ENCODE assay signal across 8 cellular contexts in genomic region chr22:21937041-21937820, GRCh38. TPM values are rescaled to one million over a fixed set of nuclear protein-coding genes. Genes with fewer than 3 reads are reported as not detected.
A peak's percentile ranks its signal among the peaks of the same experiment; 100 is the strongest.
DNase-seq lines count a peak whose midpoint lies in the region; ATAC-seq, FAIRE-seq and TF ChIP-seq lines count a peak whose summit lies in the region.

No MANE protein-coding gene starts in this region.

- H3K4me3 Mint-ChIP-seq in stimulated activated naive B cell treated with anti-CD40 and anti-IgM and Interleukin-4, amounts not matched to agents 10 μg/mL and 1 μg/mL and 100 μg/mL, for 72 hours = peak overlapping the region; percentile 88 to 89

- FAIRE-seq in kidney (lab: Jason Lieb, UNC) = no peak

- peaks cover 43 to 70% of the 10 kb centered on the region in 2 donors for H3K4me1 Mint-ChIP-seq in stimulated activated naive B cell treated with anti-CD40 and anti-IgM and Interleukin-4, amounts not matched to agents 10 μg/mL and 1 μg/mL and 100 μg/mL, for 72 hours

- 90% methylated on average over 20 of the region's 20 CpGs for WGBS in HUES64

- H3K9me3 ChIP-seq in HUES64 (ENCODE audit: insufficient read depth, low read depth, low read length) (no peaks in the 10 kb centered on the region), kidney (ENCODE audit: control insufficient read depth in 1 of 2, low read length in 2 of 2) (no peaks in the 10 kb centered on the region)

- H3K27me3 Mint-ChIP-seq in stimulated activated naive B cell treated with anti-CD40 and anti-IgM and Interleukin-4, amounts not matched to agents 10 μg/mL and 1 μg/mL and 100 μg/mL, for 72 hours = no peaks in the 10 kb centered on the region

- no peak overlapping the region for H3K9ac ChIP-seq in HUES64 (ENCODE audit: low read depth, low read length)
- peak overlapping the region; percentile 34 to 80 for H3K9ac ChIP-seq in kidney (ENCODE audit: low read length in 2 of 2)

- no peaks in the 10 kb centered on the region for H3K27me3 ChIP-seq in HUES64 (ENCODE audit: insufficient read depth, low read length)

- intact Hi-C loops in kidney (cut with DNase I) = loop anchor here (10.0 kb wide), 1 partner anchor 222 kb away; no protein-coding TSS in a partner anchor

- peaks cover 4% of the 10 kb centered on the region; the same call in 1 of the 2 replicates for H3K4me1 ChIP-seq in HUES64 (ENCODE audit: insufficient read depth, low read length)
- peaks cover 19 to 39% of the 10 kb centered on the region in 2 donors for H3K4me1 ChIP-seq in kidney (ENCODE audit: control insufficient read depth in 1 of 2, insufficient read depth in 1 of 2, low read depth in 1 of 2, low read length in 2 of 2)

- DNase-seq in amygdala (lab: John Stamatoyannopoulos, UW) = peak in 40 of 56 donors; percentile 24 to 77 (median 50)
- no peak for DNase-seq in kidney
- DNase-seq in stimulated activated naive B cell treated with anti-CD40 and anti-IgM and Interleukin-4, amounts not matched to agents 10 μg/mL and 1 μg/mL and 100 μg/mL, for 72 hours = no peak
- no peak for DNase-seq in COLO829 (ENCODE audit: low spot score)
- no peak for DNase-seq in NCI-H526 treated with DMSO at 0.1 percent for 48 hours (lab: John Stamatoyannopoulos, UW)
- DNase-seq in activated CD8-positive, alpha-beta memory T cell treated with anti-CD3 and anti-CD28 coated beads, Interleukin-2, amount 50 U/mL, for 4 hours = no peak

- ATAC-seq in stimulated activated naive B cell treated with anti-CD40 and anti-IgM and Interleukin-4, amounts not matched to agents 10 μg/mL and 1 μg/mL and 100 μg/mL, for 72 hours (replicated peaks) = peak in 1 of 2 donors; percentile 13
- no peak for ATAC-seq in HG02840 (IDR thresholded peaks at IDR 0.05; ENCODE audit: low FRiP score, unreplicated experiment)

- TF ChIP-seq CTCF in kidney (IDR thresholded peaks at IDR 0.05; ENCODE audit: borderline replicate concordance, extremely low read depth, insufficient read depth) = no peak

- H3K27ac ChIP-seq in HUES64 (ENCODE audit: low read depth, low read length) (peak overlapping the region; percentile 13; the same call in 1 of the 2 replicates), kidney (ENCODE audit: low read depth in 2 of 2, low read length in 2 of 2) (peak overlapping the region; percentile 71 to 98)

- H3K9me3 Mint-ChIP-seq in stimulated activated naive B cell treated with anti-CD40 and anti-IgM and Interleukin-4, amounts not matched to agents 10 μg/mL and 1 μg/mL and 100 μg/mL, for 72 hours = no peaks in the 10 kb centered on the region

- peaks cover 27 to 54% of the 10 kb centered on the region in 2 donors for H3K36me3 Mint-ChIP-seq in stimulated activated naive B cell treated with anti-CD40 and anti-IgM and Interleukin-4, amounts not matched to agents 10 μg/mL and 1 μg/mL and 100 μg/mL, for 72 hours

- no peak overlapping the region for H3K4me3 ChIP-seq in HUES64 (ENCODE audit: low read length)
- peak overlapping the region in 1 of 2 donors; percentile 95 for H3K4me3 ChIP-seq in kidney (ENCODE audit: low read length in 2 of 2)

- peak overlapping the region; percentile 96 for H3K27ac Mint-ChIP-seq in stimulated activated naive B cell treated with anti-CD40 and anti-IgM and Interleukin-4, amounts not matched to agents 10 μg/mL and 1 μg/mL and 100 μg/mL, for 72 hours

- peaks cover 17% of the 10 kb centered on the region; the same call in 1 of the 2 replicates for H3K36me3 ChIP-seq in HUES64 (ENCODE audit: insufficient read depth, low read length)
- peaks cover 8 to 28% of the 10 kb centered on the region in 2 donors for H3K36me3 ChIP-seq in kidney (ENCODE audit: control insufficient read depth in 1 of 2, insufficient read depth in 2 of 2, low read length in 2 of 2)

RNA-seq across cellular contexts. Expression of gene PPM1F, which starts 15.4 kb away (rescaled TPM):
- 10.6 TPM for polyA plus RNA-seq in HUES64 (2013, experiment 1 of 2)
- polyA plus RNA-seq in HUES64 (2013, experiment 2 of 2) = 11.7 TPM
- total RNA-seq in kidney = 42.5 TPM
- 13.8 TPM for polyA plus RNA-seq in kidney (ENCODE audit: insufficient read depth, low read depth, low replicate concordance)

RNA-seq across cellular contexts. Expression of gene TOP3B, which starts 45.4 kb away (rescaled TPM):
- polyA plus RNA-seq in HUES64 (2013, experiment 1 of 2) = 28.8 TPM
- polyA plus RNA-seq in HUES64 (2013, experiment 2 of 2) = 23.6 TPM
- total RNA-seq in kidney = 26.7 TPM
- 8.1 TPM for polyA plus RNA-seq in kidney (ENCODE audit: insufficient read depth, low read depth, low replicate concordance)

Comparison
In these comparisons a context has a peak if more than half of its experiments do, and no peak if none do; other contexts are left out.
1. DNase-seq: peak in amygdala (40 of 56); none in kidney (single experiment), stimulated activated naive B cell treated with anti-CD40 and anti-IgM and Interleukin-4, amounts not matched to agents 10 μg/mL and 1 μg/mL and 100 μg/mL, for 72 hours (single experiment), COLO829 (single experiment), NCI-H526 treated with DMSO at 0.1 percent for 48 hours (single experiment) and activated CD8-positive, alpha-beta memory T cell treated with anti-CD3 and anti-CD28 coated beads, Interleukin-2, amount 50 U/mL, for 4 hours (single experiment).